Comparison of ENCODE assay signal across 8 cellular contexts in the genomic region with DNA sequence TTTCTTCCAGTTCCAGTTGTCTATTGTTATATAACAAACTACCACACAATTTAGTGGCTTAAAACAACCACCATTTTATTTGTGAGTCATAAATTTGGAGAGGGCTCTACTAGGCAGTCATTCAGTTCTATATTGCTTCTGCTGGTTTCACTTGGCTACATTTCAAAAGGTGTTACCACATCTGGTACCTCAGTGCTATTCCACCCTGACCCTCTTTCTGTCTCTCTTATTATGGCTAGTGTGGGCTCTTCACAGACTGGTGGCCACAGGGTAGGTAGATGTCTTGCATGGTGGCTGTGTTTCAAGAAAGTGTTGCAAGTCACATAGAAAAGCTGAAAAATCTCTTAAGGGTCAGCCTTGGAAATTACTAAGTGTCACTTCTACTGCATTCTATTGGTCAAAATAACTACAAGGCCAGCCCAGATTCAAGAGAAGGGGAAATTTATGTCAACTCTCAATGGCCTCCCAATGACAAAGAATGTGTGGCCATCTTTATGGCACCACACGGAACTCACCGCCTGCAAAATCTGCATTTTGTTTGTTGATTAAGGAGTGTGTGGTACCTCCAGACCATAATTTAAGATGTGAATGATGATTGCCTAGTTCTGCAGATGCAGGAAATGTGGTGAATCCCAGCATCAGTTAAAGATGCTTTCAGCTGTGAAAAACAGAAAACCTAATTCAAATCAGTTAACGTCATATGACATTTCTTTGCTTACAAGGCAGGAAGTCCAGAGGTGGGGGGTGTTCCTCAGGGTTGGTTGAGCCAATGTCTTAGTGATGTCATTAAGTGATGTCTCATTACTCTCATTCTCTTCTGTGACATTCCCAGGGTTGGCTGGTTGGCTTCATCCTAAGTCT.
A peak's percentile ranks its signal among the peaks of the same experiment; 100 is the strongest.
DNase-seq lines count a peak whose midpoint lies in the region; ATAC-seq lines count a peak whose summit lies in the region.

No MANE protein-coding gene starts in this region.

- peaks cover 6% of the 10 kb centered on the region for H3K9me3 Mint-ChIP-seq in activated T-cell treated with anti-CD3 and anti-CD28 coated beads, Interleukin-2, amount 50 U/mL, for 4 hours

- intact Hi-C loops in left ventricle myocardium superior (cut with micrococcal nuclease) = no loop called here

- H3K36me3 Mint-ChIP-seq in activated T-cell treated with anti-CD3 and anti-CD28 coated beads, Interleukin-2, amount 50 U/mL, for 4 hours (ENCODE audit: insufficient read depth) = no peaks in the 10 kb centered on the region

- ATAC-seq in GM19438 (IDR thresholded peaks at IDR 0.05; ENCODE audit: low read depth, unreplicated experiment) (peak; percentile 35), HG03175 (IDR thresholded peaks at IDR 0.05; ENCODE audit: unreplicated experiment) (peak; percentile 50), left ventricle myocardium superior (no peak)
- ATAC-seq in activated T-cell treated with anti-CD3 and anti-CD28 coated beads, Interleukin-2, amount 50 U/mL, for 4 hours = peak; percentile 59 to 63

- DNase-seq in activated T-cell treated with anti-CD3 and anti-CD28 coated beads, Interleukin-2, amount 50 U/mL, for 4 hours = peak; percentile 64
- DNase-seq in stimulated activated CD8-positive, alpha-beta memory T cell treated with anti-CD3 and anti-CD28 coated beads, Interleukin-4, amount 100 ng/mL, for 24 hours (ENCODE audit: low read depth) = peak; percentile 37
- DNase-seq in NCI-H1105 treated with DMSO at 0.1 percent for 48 hours (lab: John Stamatoyannopoulos, UW) = no peak
- no peak for DNase-seq in NCI-H69 (lab: John Stamatoyannopoulos, UW)
- no peak for DNase-seq in NCI-H446 (lab: John Stamatoyannopoulos, UW)
- no peak for DNase-seq in left ventricle myocardium superior

- H3K27me3 Mint-ChIP-seq in activated T-cell treated with anti-CD3 and anti-CD28 coated beads, Interleukin-2, amount 50 U/mL, for 4 hours (ENCODE audit: low read depth) = no peaks in the 10 kb centered on the region

- H3K4me3 Mint-ChIP-seq in activated T-cell treated with anti-CD3 and anti-CD28 coated beads, Interleukin-2, amount 50 U/mL, for 4 hours = peak overlapping the region; percentile 48

- H3K4me1 Mint-ChIP-seq in activated T-cell treated with anti-CD3 and anti-CD28 coated beads, Interleukin-2, amount 50 U/mL, for 4 hours (ENCODE audit: low read depth) = peaks cover 85% of the 10 kb centered on the region

Comparison
In these comparisons a context has a peak if more than half of its experiments do, and no peak if none do; other contexts are left out.
1. DNase-seq: peak in activated T-cell treated with anti-CD3 and anti-CD28 coated beads, Interleukin-2, amount 50 U/mL, for 4 hours (single experiment) and stimulated activated CD8-positive, alpha-beta memory T cell treated with anti-CD3 and anti-CD28 coated beads, Interleukin-4, amount 100 ng/mL, for 24 hours (single experiment); none in NCI-H1105 treated with DMSO at 0.1 percent for 48 hours (single experiment), NCI-H69 (single experiment), NCI-H446 (0 of 2) and left ventricle myocardium superior (single experiment).